In genomic region chr7:46942574-46942973, GRCh38 we compare ENCODE assay signal across 26 cellular contexts.
"Had no signal": no experiment of that assay in that cellular context is flagged by ENCODE, and none has a peak within 500 bp of the region (broad histone marks: within the 10 kb centered on the region; RNA-seq: fewer than 3 reads in every experiment).

No MANE protein-coding gene starts in this region.

- H3K4me3 Mint-ChIP-seq: activated CD4-positive, alpha-beta memory T cell treated with anti-CD3 and anti-CD28 coated beads for 36 hours; activated CD8-positive, alpha-beta memory T cell treated with anti-CD3 and anti-CD28 coated beads, Interleukin-2, amount 10 ng/mL, durations not matched to agents 7 days and 5 days; activated CD8-positive, alpha-beta T cell treated with anti-CD3 and anti-CD28 coated beads, Interleukin-2, amount 10 ng/mL, durations not matched to agents 7 days and 5 days; activated naive CD4-positive, alpha-beta T cell treated with anti-CD3 and anti-CD28 coated beads, Interleukin-2, amount 10 ng/mL, durations not matched to agents 7 days and 5 days; activated naive CD8-positive, alpha-beta T cell treated with anti-CD3 and anti-CD28 coated beads, Interleukin-2, amount 10 ng/mL, durations not matched to agents 7 days and 5 days; brain had no signal

- H3K27ac Mint-ChIP-seq: activated CD4-positive, alpha-beta memory T cell treated with anti-CD3 and anti-CD28 coated beads for 36 hours; activated CD8-positive, alpha-beta memory T cell treated with anti-CD3 and anti-CD28 coated beads, Interleukin-2, amount 10 ng/mL, durations not matched to agents 7 days and 5 days; activated CD8-positive, alpha-beta T cell treated with anti-CD3 and anti-CD28 coated beads, Interleukin-2, amount 10 ng/mL, durations not matched to agents 7 days and 5 days; activated naive CD4-positive, alpha-beta T cell treated with anti-CD3 and anti-CD28 coated beads, Interleukin-2, amount 10 ng/mL, durations not matched to agents 7 days and 5 days; activated naive CD4-positive, alpha-beta T cell treated with anti-CD3 and anti-CD28 coated beads, Interleukin-2, amount 50 U/mL, for 72 hours; activated naive CD8-positive, alpha-beta T cell treated with anti-CD3 and anti-CD28 coated beads, Interleukin-2, amount 10 ng/mL, durations not matched to agents 7 days and 5 days; brain had no signal

- H3K9me3 ChIP-seq: ascending aorta, breast epithelium, colonic mucosa had no signal

- ATAC-seq: activated CD8-positive, alpha-beta memory T cell treated with anti-CD3 and anti-CD28 coated beads, Interleukin-2, amount 10 ng/mL, durations not matched to agents 7 days and 5 days; activated CD8-positive, alpha-beta T cell treated with anti-CD3 and anti-CD28 coated beads, Interleukin-2, amount 10 ng/mL, durations not matched to agents 7 days and 5 days; activated naive CD4-positive, alpha-beta T cell treated with anti-CD3 and anti-CD28 coated beads, Interleukin-2, amount 50 U/mL, for 72 hours; esophagus mucosa had no signal

- H3K9me3 Mint-ChIP-seq: activated CD4-positive, alpha-beta memory T cell treated with anti-CD3 and anti-CD28 coated beads for 36 hours; activated naive CD8-positive, alpha-beta T cell treated with anti-CD3 and anti-CD28 coated beads, Interleukin-2, amount 10 ng/mL, durations not matched to agents 7 days and 5 days had no signal

- H3K4me3 ChIP-seq: ascending aorta, breast epithelium, cardiac muscle cell, colonic mucosa had no signal

- H3K4me1 Mint-ChIP-seq: activated CD8-positive, alpha-beta memory T cell treated with anti-CD3 and anti-CD28 coated beads, Interleukin-2, amount 10 ng/mL, durations not matched to agents 7 days and 5 days; activated naive CD4-positive, alpha-beta T cell treated with anti-CD3 and anti-CD28 coated beads, Interleukin-2, amount 10 ng/mL, durations not matched to agents 7 days and 5 days; activated naive CD8-positive, alpha-beta T cell treated with anti-CD3 and anti-CD28 coated beads, Interleukin-2, amount 10 ng/mL, durations not matched to agents 7 days and 5 days had no signal

- H3K36me3 ChIP-seq: ascending aorta, breast epithelium, cardiac muscle cell, colonic mucosa had no signal

- H3K4me1 ChIP-seq: ascending aorta, breast epithelium, colonic mucosa had no signal

- H3K27ac ChIP-seq: ascending aorta, breast epithelium, cardiac muscle cell, colonic mucosa had no signal

- H3K27me3 ChIP-seq: ascending aorta, breast epithelium, cardiac muscle cell, colonic mucosa had no signal

- DNase-seq: activated CD4-positive, alpha-beta memory T cell treated with anti-CD3 and anti-CD28 coated beads for 36 hours; activated CD4-positive, alpha-beta T cell treated with anti-CD3 and anti-CD28 coated beads for 1 hour; activated CD4-positive, alpha-beta T cell treated with anti-CD3 and anti-CD28 coated beads for 4 hours; activated CD4-positive, alpha-beta T cell treated with anti-CD3 and anti-CD28 coated beads, Interleukin-2, amount 50 U/mL, for 1 hour; activated CD8-positive, alpha-beta memory T cell treated with anti-CD3 and anti-CD28 coated beads, Interleukin-2, amount 10 ng/mL, durations not matched to agents 7 days and 5 days; activated CD8-positive, alpha-beta memory T cell treated with anti-CD3 and anti-CD28 coated beads, Interleukin-2, amount 50 U/mL, for 4 hours; activated CD8-positive, alpha-beta T cell treated with anti-CD3 and anti-CD28 coated beads, Interleukin-2, amount 10 ng/mL, durations not matched to agents 7 days and 5 days; activated gamma-delta T cell; activated naive CD4-positive, alpha-beta T cell; activated naive CD4-positive, alpha-beta T cell treated with anti-CD3 and anti-CD28 coated beads, Interleukin-2, amount 10 ng/mL, durations not matched to agents 7 days and 5 days; activated naive CD8-positive, alpha-beta T cell treated with anti-CD3 and anti-CD28 coated beads, Interleukin-2, amount 10 ng/mL, durations not matched to agents 7 days and 5 days; activated T-cell treated with anti-CD3 and anti-CD28 coated beads, Interleukin-2, amount 50 U/mL, for 1 hour; activated T-cell treated with anti-CD3 and anti-CD28 coated beads, Interleukin-2, amount 50 U/mL, for 48 hours; central memory CD4-positive, alpha-beta T cell; cerebellar nuclear complex; colonic mucosa; effector CD8-positive, alpha-beta T cell; foreskin fibroblast; head of caudate nucleus; T-helper 2 cell had no signal

- H3K27me3 Mint-ChIP-seq: activated CD4-positive, alpha-beta memory T cell treated with anti-CD3 and anti-CD28 coated beads for 36 hours; activated CD8-positive, alpha-beta memory T cell treated with anti-CD3 and anti-CD28 coated beads, Interleukin-2, amount 10 ng/mL, durations not matched to agents 7 days and 5 days; activated naive CD4-positive, alpha-beta T cell treated with anti-CD3 and anti-CD28 coated beads, Interleukin-2, amount 10 ng/mL, durations not matched to agents 7 days and 5 days; activated naive CD8-positive, alpha-beta T cell treated with anti-CD3 and anti-CD28 coated beads, Interleukin-2, amount 10 ng/mL, durations not matched to agents 7 days and 5 days had no signal

- H3K36me3 Mint-ChIP-seq: activated CD4-positive, alpha-beta memory T cell treated with anti-CD3 and anti-CD28 coated beads for 36 hours; activated CD8-positive, alpha-beta memory T cell treated with anti-CD3 and anti-CD28 coated beads, Interleukin-2, amount 10 ng/mL, durations not matched to agents 7 days and 5 days; activated naive CD4-positive, alpha-beta T cell treated with anti-CD3 and anti-CD28 coated beads, Interleukin-2, amount 10 ng/mL, durations not matched to agents 7 days and 5 days; activated naive CD4-positive, alpha-beta T cell treated with anti-CD3 and anti-CD28 coated beads, Interleukin-2, amount 50 U/mL, for 72 hours; activated naive CD8-positive, alpha-beta T cell treated with anti-CD3 and anti-CD28 coated beads, Interleukin-2, amount 10 ng/mL, durations not matched to agents 7 days and 5 days; brain had no signal
